In the genomic region with DNA sequence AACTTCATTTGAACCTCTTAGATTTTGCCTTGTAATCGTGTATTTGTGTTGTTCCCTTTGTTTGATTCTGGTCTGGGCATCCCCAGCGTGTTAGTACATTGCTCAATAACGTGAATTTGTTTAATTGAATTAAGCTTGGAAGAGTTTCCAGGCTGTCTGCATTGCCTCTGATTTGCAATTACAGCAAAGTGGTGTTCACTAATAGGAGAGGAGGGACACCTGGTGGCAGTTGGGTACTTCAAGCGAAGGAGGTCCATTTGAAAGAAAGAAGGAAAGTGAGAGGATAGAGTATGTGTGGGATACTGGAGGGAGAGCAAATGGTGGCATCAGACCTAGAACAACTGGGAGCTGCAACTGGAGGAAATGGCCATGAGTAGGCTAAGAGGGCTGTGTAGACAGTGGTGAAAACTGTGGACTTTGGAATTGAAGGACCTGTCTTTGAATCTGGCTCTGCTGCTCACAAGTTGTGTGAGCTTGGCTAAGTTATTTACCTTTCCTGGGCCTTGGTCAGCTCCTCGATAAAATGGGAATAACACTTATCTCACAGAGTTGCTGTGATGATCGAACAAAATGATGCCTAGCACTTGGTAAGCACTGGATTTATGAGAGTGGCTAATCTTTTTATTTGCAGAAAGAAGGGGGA, we compare ENCODE assay signal across 8 cellular contexts. TPM values are rescaled to one million over a fixed set of nuclear protein-coding genes. Genes with fewer than 3 reads are reported as not detected.
A peak's percentile ranks its signal among the peaks of the same experiment; 100 is the strongest.
DNase-seq lines count a peak whose midpoint lies in the region; ATAC-seq and TF ChIP-seq lines count a peak whose summit lies in the region.

No MANE protein-coding gene starts in this region.

- no peak for TF ChIP-seq POLR2A in suprapubic skin (IDR thresholded peaks at IDR 0.05)

- WGBS in suprapubic skin, result 39% methylated on average over 6 of the region's 6 CpGs

- no peaks in the 10 kb centered on the region for H3K9me3 ChIP-seq in left lung
- H3K9me3 ChIP-seq in suprapubic skin, result no peaks in the 10 kb centered on the region

- H3K27ac ChIP-seq in caudate nucleus (ENCODE audit: low read depth, low read length), result peak overlapping the region; percentile 9
- no peak overlapping the region for H3K27ac ChIP-seq in left lung
- peak overlapping the region; percentile 45 for H3K27ac ChIP-seq in suprapubic skin

- H3K4me1 ChIP-seq in left lung (no peaks in the 10 kb centered on the region), suprapubic skin (peaks cover 7% of the 10 kb centered on the region)

- no peaks in the 10 kb centered on the region for H3K27me3 ChIP-seq in left lung
- no peaks in the 10 kb centered on the region for H3K27me3 ChIP-seq in suprapubic skin

- H3K36me3 ChIP-seq in left lung (no peaks in the 10 kb centered on the region), suprapubic skin (no peaks in the 10 kb centered on the region)

- ATAC-seq in GM21390 (IDR thresholded peaks at IDR 0.05; ENCODE audit: unreplicated experiment) (peak; percentile 38), left lung (peak; percentile 88)

- TF ChIP-seq EP300 in suprapubic skin (IDR thresholded peaks at IDR 0.05), result no peak

- intact Hi-C loops in left lung (cut with DNase I), result no loop called here

- H3K4me3 ChIP-seq in left lung, result no peak overlapping the region
- H3K4me3 ChIP-seq in suprapubic skin, result no peak overlapping the region

- DNase-seq in Daoy (ENCODE audit: low read depth) (peak; percentile 59), Kasumi-1 (lab: John Stamatoyannopoulos, UW) (peak; percentile 36 to 64), SK-N-DZ (ENCODE audit: low spot score) (peak; percentile 83), caudate nucleus (lab: John Stamatoyannopoulos, UW) (peak in 16 of 61 donors; percentile 10 to 53 (median 26)), left lung (no peak), suprapubic skin (ENCODE audit: low spot score in 2 of 2) (peak in 1 of 2 donors; percentile 71), KG1 (lab: John Stamatoyannopoulos, UW) (no peak)

- TF ChIP-seq CTCF in left lung (IDR thresholded peaks at IDR 0.05), result peak; percentile 26 to 43
- peak; percentile 48 to 53 for TF ChIP-seq CTCF in suprapubic skin (IDR thresholded peaks at IDR 0.05)

RNA-seq across cellular contexts. Expression of gene LSMEM1, which starts 15.2 kb away (rescaled TPM):
- 0.74 TPM in 1 of 2 replicates, not detected in the other for total RNA-seq in Daoy (2014; rRNA removed; shearing (Covaris generic))
- 0.37 and 3.5 TPM in 2 replicates for polyA plus RNA-seq in SK-N-DZ (2014; cell fraction: cytosol; rRNA removed)
- 2.6 and 3.0 TPM in 2 replicates for polyA plus RNA-seq in SK-N-DZ (2014; cell fraction: nucleus; rRNA removed)
- total RNA-seq in left lung, result 1 to 10 TPM; 1.6 to 4.9 TPM
- 10 to 100 TPM in 1 of 4 donors, under 1 TPM in 1, not detected in 2; 0.57 to 10.6 TPM for total RNA-seq in suprapubic skin

RNA-seq across cellular contexts. Expression of gene IFRD1, which starts 45.7 kb away (rescaled TPM):
- total RNA-seq in Daoy (2014; rRNA removed; shearing (Covaris generic)), result 200 and 238 TPM in 2 replicates
- 115 and 125 TPM in 2 replicates for polyA plus RNA-seq in SK-N-DZ (2014; cell fraction: cytosol; rRNA removed)
- polyA plus RNA-seq in SK-N-DZ (2014; cell fraction: nucleus; rRNA removed), result 110 and 119 TPM in 2 replicates
- total RNA-seq in left lung (10 to 100 TPM; 37.4 to 54.1 TPM), suprapubic skin (10 to 100 TPM; 30.7 to 81.4 (median 44.6) TPM)

Comparison
In these comparisons a context has a peak if more than half of its experiments do, and no peak if none do; other contexts are left out.
1. DNase-seq: peak in Daoy (single experiment), Kasumi-1 (2 of 2) and SK-N-DZ (single experiment); none in left lung (0 of 2) and KG1 (single experiment).
2. H3K27ac ChIP-seq: peak in caudate nucleus (single experiment) and suprapubic skin (single experiment); none in left lung (0 of 2).